Comparison of ENCODE assay signal across 8 cellular contexts in genomic region chr7:151225948-151226510, GRCh38. TPM values are rescaled to one million over a fixed set of nuclear protein-coding genes. Genes with fewer than 3 reads are reported as not detected.
DNase-seq lines count a peak whose midpoint lies in the region; ATAC-seq lines count a peak whose summit lies in the region.

No MANE protein-coding gene starts in this region.

- no peak overlapping the region for H2BK15ac ChIP-seq in neuronal stem cell (ENCODE audit: low read length)

- H3K27ac Mint-ChIP-seq in CD4-positive, alpha-beta memory T cell = peak overlapping the region in 6 of 7 donors; percentile 89 to 96 (median 96)
- peak overlapping the region; percentile 96 for H3K27ac Mint-ChIP-seq in effector memory CD8-positive, alpha-beta T cell

- H3K27ac ChIP-seq in CD4-positive, alpha-beta memory T cell (ENCODE audit: low read depth, low read length) = peak overlapping the region; percentile 83
- H3K27ac ChIP-seq in neuronal stem cell (replicated peaks; ENCODE audit: low read length) = no peak overlapping the region

- peak overlapping the region; percentile 62 to 80 for H3K4me3 ChIP-seq in CD4-positive, alpha-beta memory T cell (ENCODE audit: low read length in 2 of 2)
- peak overlapping the region; percentile 83 for H3K4me3 ChIP-seq in NT2/D1 (ENCODE audit: insufficient read length, low read depth)
- H3K4me3 ChIP-seq in neuronal stem cell (ENCODE audit: low read length in 2 of 2) = peak overlapping the region; percentile 84 to 88

- H3K4me1 ChIP-seq in CD4-positive, alpha-beta memory T cell (ENCODE audit: insufficient read depth, low read length) = peaks cover 25% of the 10 kb centered on the region
- no peaks in the 10 kb centered on the region for H3K4me1 ChIP-seq in NT2/D1 (ENCODE audit: insufficient read depth, insufficient read length)
- H3K4me1 ChIP-seq in neuronal stem cell (ENCODE audit: control insufficient read depth in 2 of 2, insufficient read depth in 1 of 2, low read depth in 1 of 2, low read length in 2 of 2) = peaks cover 7 to 16% of the 10 kb centered on the region in 2 donors

- no CpG with 5 or more reads among the region's 8 CpGs for WGBS in neuronal stem cell (ENCODE audit: extremely low coverage in 2 of 2, insufficient read length in 2 of 2, insufficient replicate concordance in 1 of 2), 2 donors

- peak overlapping the region; percentile 95 to 100 (median 96) for H3K4me3 Mint-ChIP-seq in CD4-positive, alpha-beta memory T cell
- peak overlapping the region; percentile 93 to 98 for H3K4me3 Mint-ChIP-seq in effector memory CD8-positive, alpha-beta T cell

- H2BK12ac ChIP-seq in neuronal stem cell (ENCODE audit: low read length) = no peak overlapping the region

- CTCF ChIA-PET in CD4-positive, alpha-beta memory T cell (lab: Charles Lee; ENCODE audit: partially characterized antibody) = interaction anchor here (0.7 to 4.5 kb wide), 5 partner anchors 17 to 263 kb away, joined by 3 to 33 read pairs (median 4); no protein-coding TSS in a partner anchor

- H3K36me3 Mint-ChIP-seq in CD4-positive, alpha-beta memory T cell = peaks cover 33 to 43% of the 10 kb centered on the region in 2 donors
- H3K36me3 Mint-ChIP-seq in effector memory CD8-positive, alpha-beta T cell (ENCODE audit: insufficient read depth) = peaks cover 35% of the 10 kb centered on the region

- H3K4me1 Mint-ChIP-seq in CD4-positive, alpha-beta memory T cell = peaks cover 24 to 41% (median 33%) of the 10 kb centered on the region in 4 donors
- peaks cover 25 to 26% of the 10 kb centered on the region in 2 donors for H3K4me1 Mint-ChIP-seq in effector memory CD8-positive, alpha-beta T cell (ENCODE audit: low read depth in 2 of 2)

- POLR2A ChIA-PET in CD4-positive, alpha-beta memory T cell (lab: Charles Lee; ENCODE audit: partially characterized antibody) = interaction anchor here (1.3 to 3.6 kb wide), 6 partner anchors 12 to 218 kb away, joined by 3 to 32 read pairs (median 12); partner anchors contain the start of gene H2BK1

- H3K9ac ChIP-seq in NT2/D1 (ENCODE audit: insufficient read length, low read depth) = peak overlapping the region; percentile 88
- H3K9ac ChIP-seq in neuronal stem cell (ENCODE audit: low read depth, low read length, poor library complexity) = peak overlapping the region; percentile 98

- no peaks in the 10 kb centered on the region for H3K27me3 ChIP-seq in CD4-positive, alpha-beta memory T cell (ENCODE audit: insufficient read depth, low read length)
- no peaks in the 10 kb centered on the region for H3K27me3 ChIP-seq in NT2/D1 (ENCODE audit: insufficient read depth, insufficient read length)
- H3K27me3 ChIP-seq in neuronal stem cell (ENCODE audit: control insufficient read depth in 3 of 3, insufficient read depth in 3 of 3, low read depth in 1 of 3, low read length in 3 of 3) = no peaks in the 10 kb centered on the region

- no peak overlapping the region for H2BK120ac ChIP-seq in neuronal stem cell (ENCODE audit: low read depth, low read length)

- no peak overlapping the region for H2AK5ac ChIP-seq in neuronal stem cell (ENCODE audit: low read depth, low read length)

- ATAC-seq in effector memory CD8-positive, alpha-beta T cell (replicated peaks) = no peak
- ATAC-seq in HG03520 (IDR thresholded peaks at IDR 0.05; ENCODE audit: unreplicated experiment) = no peak

- peaks cover 0 to 2% (median 0%) of the 10 kb centered on the region in 8 donors for H3K9me3 Mint-ChIP-seq in CD4-positive, alpha-beta memory T cell
- no peaks in the 10 kb centered on the region for H3K9me3 Mint-ChIP-seq in effector memory CD8-positive, alpha-beta T cell

- DNase-seq in CD4-positive, alpha-beta memory T cell = no peak
- no peak for DNase-seq in NT2/D1 (ENCODE audit: low read depth, low spot score)
- DNase-seq in effector memory CD8-positive, alpha-beta T cell = no peak
- no peak for DNase-seq in neuronal stem cell (ENCODE audit: low spot score)
- DNase-seq in stimulated activated CD4-positive, alpha-beta T cell treated with anti-CD3 and anti-CD28 coated beads, Interleukin-12 subunit alpha, Interleukin-12 subunit beta, amount 100 ng/mL, for 4 hours = no peak
- no peak for DNase-seq in stimulated activated CD8-positive, alpha-beta memory T cell treated with anti-CD3 and anti-CD28 coated beads, Interleukin-4, amount 100 ng/mL, for 48 hours
- no peak for DNase-seq in Kasumi-1 (lab: John Stamatoyannopoulos, UW)

- no peak overlapping the region for H3K14ac ChIP-seq in neuronal stem cell (ENCODE audit: low read length)

- no peak overlapping the region for H2AFZ ChIP-seq in neuronal stem cell (ENCODE audit: low read length)

- H3K36me3 ChIP-seq in CD4-positive, alpha-beta memory T cell (ENCODE audit: insufficient read depth, low read length) = peaks cover 34% of the 10 kb centered on the region
- H3K36me3 ChIP-seq in NT2/D1 (ENCODE audit: insufficient read depth, insufficient read length, low read length) (peaks cover 49% of the 10 kb centered on the region), neuronal stem cell (replicated peaks in 1 of 2; ENCODE audit: control insufficient read depth in 2 of 2, insufficient read depth in 2 of 2, low read length in 2 of 2) (peaks cover 28 to 47% of the 10 kb centered on the region in 2 donors)

- H3K18ac ChIP-seq in neuronal stem cell (ENCODE audit: low read length) = no peak overlapping the region

- intact Hi-C loops in CD4-positive, alpha-beta memory T cell (cut with micrococcal nuclease) = loop anchor here (2.0 kb wide), 3 partner anchors 125 to 651 kb away; partner anchors contain the start of genes PRKAG2 and SLC4A2

- H3K23ac ChIP-seq in neuronal stem cell (ENCODE audit: low read depth, low read length, poor library complexity) = no peak overlapping the region

- no peak overlapping the region for H4K8ac ChIP-seq in neuronal stem cell (ENCODE audit: low read depth, low read length)

- H2BK5ac ChIP-seq in neuronal stem cell (ENCODE audit: low read length) = no peak overlapping the region

- H3K4ac ChIP-seq in neuronal stem cell (ENCODE audit: low read length) = no peak overlapping the region

- no peaks in the 10 kb centered on the region for H3K27me3 Mint-ChIP-seq in CD4-positive, alpha-beta memory T cell
- no peaks in the 10 kb centered on the region for H3K27me3 Mint-ChIP-seq in effector memory CD8-positive, alpha-beta T cell

- peaks cover 6% of the 10 kb centered on the region for H3K79me1 ChIP-seq in neuronal stem cell (ENCODE audit: low read depth, low read length)

- peak overlapping the region; percentile 80 for H3K4me2 ChIP-seq in neuronal stem cell (ENCODE audit: insufficient read depth, low read length, poor library complexity, severe bottlenecking)

- H4K91ac ChIP-seq in neuronal stem cell (ENCODE audit: low read depth, low read length, poor library complexity) = no peak overlapping the region

- no peaks in the 10 kb centered on the region for H3K9me3 ChIP-seq in CD4-positive, alpha-beta memory T cell (ENCODE audit: control insufficient read depth in 1 of 2, low read length in 2 of 2)
- H3K9me3 ChIP-seq in NT2/D1 (ENCODE audit: insufficient read depth, low read length) = no peaks in the 10 kb centered on the region
- no peaks in the 10 kb centered on the region for H3K9me3 ChIP-seq in neuronal stem cell (replicated peaks in 1 of 2; ENCODE audit: control insufficient read depth in 2 of 2, insufficient read depth in 1 of 2, low read depth in 1 of 2, low read length in 2 of 2)

RNA-seq across cellular contexts. Expression of gene ABCF2, which starts 1.0 kb away (rescaled TPM):
- 10 to 100 TPM; 31.4 to 35.7 TPM for total RNA-seq in CD4-positive, alpha-beta memory T cell
- polyA plus RNA-seq in CD4-positive, alpha-beta memory T cell = 10 to 100 TPM; 33.0 to 37.3 TPM
- polyA plus RNA-seq in neuronal stem cell (2013, experiment 1 of 2) = 19.4 TPM
- 19.4 TPM for polyA plus RNA-seq in neuronal stem cell (2013, experiment 2 of 2)

RNA-seq across cellular contexts. Expression of gene CHPF2, which starts 6.3 kb away (rescaled TPM):
- 10 to 100 TPM; 52.2 to 52.3 TPM for total RNA-seq in CD4-positive, alpha-beta memory T cell
- polyA plus RNA-seq in CD4-positive, alpha-beta memory T cell = 10 to 100 TPM; 25.3 to 28.6 TPM
- 8.2 TPM for polyA plus RNA-seq in neuronal stem cell (2013, experiment 1 of 2)
- polyA plus RNA-seq in neuronal stem cell (2013, experiment 2 of 2) = 8.7 TPM

RNA-seq across cellular contexts. Expression of gene H2BK1, which starts 15.7 kb away (rescaled TPM):
- total RNA-seq in CD4-positive, alpha-beta memory T cell = 1 to 10 TPM; 4.9 to 6.9 TPM
- polyA plus RNA-seq in CD4-positive, alpha-beta memory T cell = not detected
- polyA plus RNA-seq in neuronal stem cell (2013, experiment 1 of 2) = not detected
- polyA plus RNA-seq in neuronal stem cell (2013, experiment 2 of 2) = not detected

RNA-seq across cellular contexts. Expression of gene SMARCD3, which starts 22.5 kb away (rescaled TPM):
- 1 to 10 TPM; 4.0 to 5.2 TPM for total RNA-seq in CD4-positive, alpha-beta memory T cell
- polyA plus RNA-seq in CD4-positive, alpha-beta memory T cell = 1 to 10 TPM; 4.6 TPM
- polyA plus RNA-seq in neuronal stem cell (2013, experiment 1 of 2) = 32.4 TPM
- polyA plus RNA-seq in neuronal stem cell (2013, experiment 2 of 2) = 33.6 TPM

RNA-seq across cellular contexts. Expression of gene ASB10, which starts 39.0 kb away (rescaled TPM):
- total RNA-seq in CD4-positive, alpha-beta memory T cell = not detected
- polyA plus RNA-seq in CD4-positive, alpha-beta memory T cell = not detected
- not detected for polyA plus RNA-seq in neuronal stem cell (2013, experiment 1 of 2)
- not detected for polyA plus RNA-seq in neuronal stem cell (2013, experiment 2 of 2)
